2 cellular contexts compared by ENCODE assay signal in the genomic region with DNA sequence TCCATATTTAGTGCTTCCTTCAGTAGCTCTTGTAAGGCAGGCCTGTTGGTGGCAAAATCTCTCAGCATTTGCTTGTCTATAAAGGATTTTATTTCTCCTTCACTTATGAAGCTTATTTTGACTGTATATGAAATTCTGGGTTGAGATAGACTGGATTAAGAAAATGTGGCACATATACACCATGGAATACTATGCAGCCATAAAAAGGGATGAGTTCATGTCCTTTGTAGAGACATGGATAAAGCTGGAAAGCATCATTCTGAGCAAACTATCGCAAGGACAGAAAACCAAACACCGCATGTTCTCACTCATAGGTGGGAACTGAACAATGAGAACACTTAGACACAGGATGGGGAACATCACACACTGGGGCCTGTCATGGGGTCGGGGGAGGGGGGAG.
A peak's percentile ranks its signal among the peaks of the same experiment; 100 is the strongest.
TF ChIP-seq lines count a peak whose summit lies in the region.

No MANE protein-coding gene starts in this region.

TF ChIP-seq in HEK293, 187 proteins besides CTCF, POLR2A, EP300 and RAD21:
- 0 out of 2 replicates have a peak, but pooled peaks have one; percentile 16 for TF ChIP-seq ZNF146 (tag by site-specific recombination; IDR thresholded peaks at IDR 0.05)

TF ChIP-seq in K562, 482 proteins besides CTCF, POLR2A, EP300 and RAD21:
- TF ChIP-seq ZNF146 (CRISPR knock-in tag; IDR thresholded peaks at IDR 0.05; ENCODE audit: unreplicated experiment): peak; percentile 91
- TF ChIP-seq RBM25 (IDR thresholded peaks at IDR 0.05; ENCODE audit: low read depth, low read length, severe bottlenecking): peak; percentile 22
- TF ChIP-seq ZNF507 (tag; conservative IDR thresholded peaks at IDR 0.05): peak; percentile 87
- 0 out of 4 replicates have a peak, but pooled peaks of 1 of the 2 experiments have one; percentile 32 for TF ChIP-seq KDM1A (IDR thresholded peaks at IDR 0.05)
- TF ChIP-seq CHAMP1 (IDR thresholded peaks at IDR 0.05): 0 out of 2 replicates have a peak, but pooled peaks have one; percentile 7
- peak; percentile 79 for TF ChIP-seq BCOR (IDR thresholded peaks at IDR 0.05)
TF ChIP-seq in K562: peak in this region for 6; not testable (repeated sequence) for 476.
